ENCODE assay signal across 8 cellular contexts in genomic region chr19:55646889-55647731, GRCh38. TPM values are rescaled to one million over a fixed set of nuclear protein-coding genes. Genes with fewer than 3 reads are reported as not detected.
DNase-seq lines count a peak whose midpoint lies in the region; TF ChIP-seq lines count a peak whose summit lies in the region.

No MANE protein-coding gene starts in this region.

- H3K36me3 Mint-ChIP-seq in activated naive CD8-positive, alpha-beta T cell = no peaks in the 10 kb centered on the region

- H3K36me3 ChIP-seq in left ventricle myocardium inferior = peaks cover 13% of the 10 kb centered on the region
- H3K36me3 ChIP-seq in liver (ENCODE audit: control insufficient read depth in 4 of 4, insufficient read depth in 3 of 4, low read depth in 1 of 4, low read length in 3 of 4) = peaks cover 0 to 9% (median under 1%) of the 10 kb centered on the region in 4 donors
- no peaks in the 10 kb centered on the region for H3K36me3 ChIP-seq in urinary bladder (ENCODE audit: insufficient read depth)

- H3K4me1 Mint-ChIP-seq in activated naive CD8-positive, alpha-beta T cell (ENCODE audit: low read depth) = peaks cover 45% of the 10 kb centered on the region

- H3K9me3 Mint-ChIP-seq in activated naive CD8-positive, alpha-beta T cell (ENCODE audit: low read depth) = no peaks in the 10 kb centered on the region

- TF ChIP-seq CTCF in left ventricle myocardium inferior (IDR thresholded peaks at IDR 0.05; ENCODE audit: borderline replicate concordance) = no peak
- no peak for TF ChIP-seq CTCF in liver (IDR thresholded peaks at IDR 0.05; ENCODE audit: low read depth, low read length, missing input control)

- H3K27ac ChIP-seq in left ventricle myocardium inferior (replicated peaks) (peak overlapping the region; percentile 94), liver (ENCODE audit: low read depth in 1 of 2, low read length in 2 of 2) (peak overlapping the region; percentile 75 to 86), urinary bladder (ENCODE audit: low read depth) (peak overlapping the region; percentile 14)

- TF ChIP-seq RAD21 in liver (IDR thresholded peaks at IDR 0.05) = no peak

- H3K9me3 ChIP-seq in left ventricle myocardium inferior (replicated peaks) (no peaks in the 10 kb centered on the region), liver (ENCODE audit: control insufficient read depth in 4 of 4, low read length in 3 of 4) (no peaks in the 10 kb centered on the region)

- peaks cover 63% of the 10 kb centered on the region for H3K4me1 ChIP-seq in left ventricle myocardium inferior
- peaks cover 22 to 52% (median 44%) of the 10 kb centered on the region in 4 donors for H3K4me1 ChIP-seq in liver (ENCODE audit: control insufficient read depth in 4 of 4, insufficient read depth in 4 of 4, low read length in 3 of 4)
- peaks cover 2% of the 10 kb centered on the region for H3K4me1 ChIP-seq in urinary bladder (ENCODE audit: insufficient read depth)

- H3K27me3 Mint-ChIP-seq in activated naive CD8-positive, alpha-beta T cell = no peaks in the 10 kb centered on the region

- H3K27me3 ChIP-seq in left ventricle myocardium inferior (ENCODE audit: low read depth) = no peaks in the 10 kb centered on the region
- no peaks in the 10 kb centered on the region for H3K27me3 ChIP-seq in liver (ENCODE audit: control insufficient read depth in 4 of 4, insufficient read depth in 4 of 4, low read length in 3 of 4)

- peak overlapping the region; percentile 71 to 87 for H3K9ac ChIP-seq in liver (ENCODE audit: low read depth in 1 of 2, low read length in 2 of 2)

- H3K4me3 ChIP-seq in left ventricle myocardium inferior (peak overlapping the region; percentile 97), liver (ENCODE audit: low read depth in 1 of 3, low read length in 3 of 3) (peak overlapping the region; percentile 66 to 89 (median 86)), urinary bladder (ENCODE audit: low read depth, low read length) (peak overlapping the region; percentile 82)

- DNase-seq in left ventricle myocardium inferior (no peak), cardiac septum (ENCODE audit: low spot score) (no peak), occipital lobe (lab: John Stamatoyannopoulos, UW) (no peak), epidermal melanocyte (ENCODE audit: insufficient read length, low spot score) (no peak), hepatic stellate cell (ENCODE audit: low spot score) (no peak)

- 49% methylated on average over 14 of the region's 14 CpGs for WGBS in liver
- WGBS in urinary bladder = 42% methylated on average over 14 of the region's 14 CpGs

- H3K4me3 Mint-ChIP-seq in activated naive CD8-positive, alpha-beta T cell = peak overlapping the region; percentile 88

- intact Hi-C loops in left ventricle myocardium inferior (cut with micrococcal nuclease) = no loop called here
- intact Hi-C loops in cardiac septum (cut with DNase I) = no loop called here

- H3K27ac Mint-ChIP-seq in activated naive CD8-positive, alpha-beta T cell = peak overlapping the region; percentile 67

TF ChIP-seq in liver, 16 proteins besides CTCF, POLR2A, EP300 and RAD21:
- TF ChIP-seq JUND (IDR thresholded peaks at IDR 0.05) (no peak), GABPA (IDR thresholded peaks at IDR 0.05 in 1 of 2, conservative IDR thresholded peaks at IDR 0.05 in 1 of 2) (no peak), RXRA (IDR thresholded peaks at IDR 0.05) (no peak), TAF1 (conservative IDR thresholded peaks at IDR 0.05) (no peak)

RNA-seq across cellular contexts. Expression of gene CCDC106, which starts 0.9 kb away (rescaled TPM):
- total RNA-seq in left ventricle myocardium inferior (14.6 TPM), cardiac septum (15.9 TPM), liver (1 to 10 TPM; 3.6 to 5.6 TPM), urinary bladder (4.1 TPM), occipital lobe (7.8 TPM)
- polyA plus RNA-seq in liver (10 to 100 TPM in 1 of 2 donors, 1 to 10 TPM in 1; 6.1 to 13.5 TPM), urinary bladder (17.7 TPM)

RNA-seq across cellular contexts. Expression of gene ZNF581, which starts 3.7 kb away (rescaled TPM):
- total RNA-seq in left ventricle myocardium inferior (7.1 TPM), cardiac septum (6.5 TPM), liver (1 to 10 TPM; 2.1 to 7.3 TPM), urinary bladder (6.5 TPM), occipital lobe (5.6 TPM)
- polyA plus RNA-seq in liver (1 to 10 TPM; 4.8 to 5.6 TPM), urinary bladder (21.8 TPM)

RNA-seq across cellular contexts. Expression of gene ZNF580, which starts 6.3 kb away (rescaled TPM):
- 11.8 TPM for total RNA-seq in left ventricle myocardium inferior
- total RNA-seq in cardiac septum = 29.0 TPM
- total RNA-seq in liver = 1 to 10 TPM; 2.6 to 5.0 TPM
- polyA plus RNA-seq in liver = 1 to 10 TPM; 5.1 to 5.2 TPM
- 4.1 TPM for total RNA-seq in urinary bladder
- 49.0 TPM for polyA plus RNA-seq in urinary bladder
- total RNA-seq in occipital lobe = 4.8 TPM

RNA-seq across cellular contexts. Expression of gene U2AF2, which starts 7.7 kb away (rescaled TPM):
- total RNA-seq in left ventricle myocardium inferior = 74.0 TPM
- total RNA-seq in cardiac septum = 80.4 TPM
- total RNA-seq in liver = 10 to 100 TPM; 49.4 to 66.6 TPM
- polyA plus RNA-seq in liver = 10 to 100 TPM in 1 of 2 donors, 1 to 10 TPM in 1; 8.6 to 53.1 TPM
- total RNA-seq in urinary bladder = 44.6 TPM
- polyA plus RNA-seq in urinary bladder = 129 TPM
- total RNA-seq in occipital lobe = 65.8 TPM

RNA-seq across cellular contexts. Expression of gene ZNF784, which starts 22.7 kb away (rescaled TPM):
- 13.2 TPM for total RNA-seq in left ventricle myocardium inferior
- 10.9 TPM for total RNA-seq in cardiac septum
- total RNA-seq in liver = 1 to 10 TPM; 3.9 to 6.0 TPM
- polyA plus RNA-seq in liver = 1 to 10 TPM in 1 of 2 donors, under 1 TPM in 1; 0.79 to 3.6 TPM
- 4.7 TPM for total RNA-seq in urinary bladder
- 9.7 TPM for polyA plus RNA-seq in urinary bladder
- 5.1 TPM for total RNA-seq in occipital lobe

Comparison
In these comparisons a context has a peak if more than half of its experiments do, and no peak if none do; other contexts are left out.
1. H3K27ac ChIP-seq: peak in every context shown above with its lines; median percentile 94 in left ventricle myocardium inferior; 80 in liver; 14 in urinary bladder.